Comparison of ENCODE assay signal across 8 cellular contexts in genomic region chr10:93462881-93463280, GRCh38. TPM values are rescaled to one million over a fixed set of nuclear protein-coding genes. Genes with fewer than 3 reads are reported as not detected.
DNase-seq lines count a peak whose midpoint lies in the region; ATAC-seq, FAIRE-seq and TF ChIP-seq lines count a peak whose summit lies in the region.

No MANE protein-coding gene starts in this region.

- no peaks in the 10 kb centered on the region for H3K9me3 ChIP-seq in SK-N-MC (ENCODE audit: low read depth, low read length)
- no peaks in the 10 kb centered on the region for H3K9me3 ChIP-seq in endothelial cell of umbilical vein (replicated peaks; ENCODE audit: control insufficient read depth, insufficient read depth, low read length)

- intact Hi-C loops in endothelial cell of umbilical vein (cut with micrococcal nuclease): loop anchor here (1.0 to 10.0 kb wide), 7 partner anchors 8 to 628 kb away; partner anchors contain the start of gene MYOF

- POLR2A ChIA-PET in endothelial cell of umbilical vein (lab: Charles Lee): interaction anchor here (1.0 to 3.0 kb wide), 7 partner anchors 8 to 26 kb away, joined by 3 to 26 read pairs (median 10); partner anchors contain the start of gene MYOF

- FAIRE-seq in endothelial cell of umbilical vein (lab: Jason Lieb, UNC): peak; percentile 92

- no peaks in the 10 kb centered on the region for H4K20me1 ChIP-seq in endothelial cell of umbilical vein (replicated peaks; ENCODE audit: control insufficient read depth, extremely low read depth, insufficient read depth, low read length)

- peak overlapping the region; percentile 74 for H3K4me3 Mint-ChIP-seq in HFFc6

- H3K36me3 Mint-ChIP-seq in HFFc6 (ENCODE audit: low read depth): peaks cover 50% of the 10 kb centered on the region

- peaks cover 55% of the 10 kb centered on the region for H3K79me2 ChIP-seq in endothelial cell of umbilical vein (ENCODE audit: control insufficient read depth, insufficient read depth, low read length)

- BruUV-seq in endothelial cell of umbilical vein (replicated peaks; lab: Mats Ljungman, UMichigan): no TSS peak

- peak overlapping the region; percentile 36; the same call in 1 of the 2 replicates for H3K27ac ChIP-seq in SK-N-MC
- peak overlapping the region; percentile 89 for H3K27ac ChIP-seq in endothelial cell of umbilical vein (ENCODE audit: insufficient read depth, low read depth, low read length)

- peaks cover 84% of the 10 kb centered on the region for H3K4me1 ChIP-seq in endothelial cell of umbilical vein (ENCODE audit: control insufficient read depth, extremely low read depth, insufficient read depth, low read length)

- H3K27me3 ChIP-seq in endothelial cell of umbilical vein (ENCODE audit: control insufficient read depth in 2 of 2, insufficient read depth in 2 of 2, low read length in 2 of 2): no peaks in the 10 kb centered on the region

- TF ChIP-seq POLR2A in endothelial cell of umbilical vein (IDR thresholded peaks at IDR 0.05; ENCODE audit: low read depth, low read length): peak; percentile 49

- H3K4me2 ChIP-seq in endothelial cell of umbilical vein (ENCODE audit: insufficient read depth, low read length): peak overlapping the region; percentile 44

- H3K36me3 ChIP-seq in SK-N-MC (ENCODE audit: insufficient read depth, low read length) (no peaks in the 10 kb centered on the region), endothelial cell of umbilical vein (ENCODE audit: control insufficient read depth in 2 of 2, extremely low read depth in 1 of 2, insufficient read depth in 2 of 2, low read length in 2 of 2) (peaks cover 4 to 7% of the 10 kb centered on the region in 2 experiments)

- CTCF ChIA-PET in endothelial cell of umbilical vein (lab: Charles Lee): interaction anchor here (1.0 to 6.4 kb wide), 8 partner anchors 9 to 86 kb away, joined by 3 to 76 read pairs (median 9); partner anchors contain the start of gene MYOF

- H3K27me3 Mint-ChIP-seq in HFFc6 (ENCODE audit: insufficient read depth): peaks cover 4% of the 10 kb centered on the region

- H2AFZ ChIP-seq in endothelial cell of umbilical vein (ENCODE audit: low read depth, low read length): no peak overlapping the region

- no peak overlapping the region for H3K9ac ChIP-seq in SK-N-MC (ENCODE audit: insufficient read length)
- no peak overlapping the region for H3K9ac ChIP-seq in endothelial cell of umbilical vein (replicated peaks; ENCODE audit: extremely low read depth, insufficient read depth, low read length)

- H3K4me1 Mint-ChIP-seq in HFFc6 (ENCODE audit: low read depth): peaks cover 94% of the 10 kb centered on the region

- DNase-seq in HFFc6 (peak; percentile 70), SK-N-MC (ENCODE audit: low read depth, low spot score) (no peak), endothelial cell of umbilical vein (ENCODE audit: low read depth, low spot score) (peak; percentile 99), GF-D8 (lab: John Stamatoyannopoulos, UW) (no peak)
- DNase-seq in stimulated activated CD4-positive, alpha-beta T cell treated with anti-CD3 and anti-CD28 coated beads, Interleukin-1b, Interleukin-23, amount 100 ng/mL, for 48 hours: peak; percentile 58
- DNase-seq in effector CD4-positive, alpha-beta T cell: no peak

- H3K9me3 Mint-ChIP-seq in HFFc6: no peaks in the 10 kb centered on the region

- TF ChIP-seq CTCF in HFFc6 (IDR thresholded peaks at IDR 0.05): no peak
- no peak for TF ChIP-seq CTCF in endothelial cell of umbilical vein (IDR thresholded peaks at IDR 0.05; ENCODE audit: extremely low read depth in 1 of 2, insufficient read depth in 1 of 2, low read depth in 1 of 2, low read length in 2 of 2)

- no peak for ATAC-seq in HG03175 (IDR thresholded peaks at IDR 0.05; ENCODE audit: unreplicated experiment)
- no peak for ATAC-seq in GM19452 (IDR thresholded peaks at IDR 0.05; ENCODE audit: unreplicated experiment)

- dilution Hi-C loops in endothelial cell of umbilical vein (cut with MboI; ENCODE audit: extremely low pct_ligation_motif_present, low sequenced_read_pairs): no loop called here

- H3K9me1 ChIP-seq in endothelial cell of umbilical vein (replicated peaks; ENCODE audit: control insufficient read depth, extremely low read depth, insufficient read depth, low read length): no peaks in the 10 kb centered on the region

- peak overlapping the region; percentile 99 for H3K27ac Mint-ChIP-seq in HFFc6

- no peak overlapping the region for H3K4me3 ChIP-seq in SK-N-MC
- no peak overlapping the region for H3K4me3 ChIP-seq in endothelial cell of umbilical vein (replicated peaks in 1 of 3; ENCODE audit: insufficient read depth in 1 of 3, low read depth in 1 of 3, low read length in 3 of 3)

TF ChIP-seq in endothelial cell of umbilical vein, 7 proteins besides CTCF, POLR2A, EP300 and RAD21:
- peak; percentile 11 for TF ChIP-seq MYC (IDR thresholded peaks at IDR 0.05; ENCODE audit: low read depth, low read length)
- TF ChIP-seq GATA2 (IDR thresholded peaks at IDR 0.05; ENCODE audit: insufficient read depth, insufficient read length, low read depth, low read length): peak; percentile 56
- no peak for TF ChIP-seq EZH2 (IDR thresholded peaks at IDR 0.05; ENCODE audit: borderline replicate concordance, low read depth, low read length, severe bottlenecking)
- TF ChIP-seq POLR2AphosphoS5 (IDR thresholded peaks at IDR 0.05; ENCODE audit: insufficient read depth, low read depth, low read length): peak; percentile 92
- no peak for TF ChIP-seq MAX (IDR thresholded peaks at IDR 0.05; ENCODE audit: insufficient read depth, insufficient read length)
- peak; percentile 69 for TF ChIP-seq JUN (IDR thresholded peaks at IDR 0.05; ENCODE audit: borderline replicate concordance, insufficient read depth, insufficient read length, low read depth)
- peak; percentile 89 for TF ChIP-seq FOS (IDR thresholded peaks at IDR 0.05; ENCODE audit: borderline replicate concordance, insufficient read depth, low read length)

RNA-seq across cellular contexts. Expression of gene MYOF, which starts 19.3 kb away (rescaled TPM):
- 100 to 1,000 TPM; 401 to 553 (median 530) TPM for total RNA-seq in HFFc6 (2021; fragmentation: NEBNext Ultra II Directional; extraction: Animal tissue kit (Norgen Biotek cat#: 25700))
- total RNA-seq in endothelial cell of umbilical vein: 342 and 379 TPM in 2 replicates
- 66.6 and 98.4 TPM in 2 replicates for polyA plus RNA-seq in endothelial cell of umbilical vein
- 135 and 154 TPM in 2 replicates for polyA plus RNA-seq in endothelial cell of umbilical vein (2011; cell fraction: cytosol; rRNA removed)
- polyA plus RNA-seq in endothelial cell of umbilical vein (2011; cell fraction: nucleus; rRNA removed): 255 and 311 TPM in 2 replicates
- 238 and 280 TPM in 2 replicates for polyA plus RNA-seq in endothelial cell of umbilical vein (2012)
- 161 and 175 TPM in 2 replicates for polyA minus RNA-seq in endothelial cell of umbilical vein
- 34.8 TPM for polyA minus RNA-seq in endothelial cell of umbilical vein (2011; cell fraction: cytosol; rRNA and poly(A)+ RNA removed)
- 214 and 240 TPM in 2 replicates for polyA minus RNA-seq in endothelial cell of umbilical vein (2011; cell fraction: nucleus; rRNA and poly(A)+ RNA removed)

RNA-seq across cellular contexts. Expression of gene CEP55, which starts 33.5 kb away (rescaled TPM):
- 10 to 100 TPM; 21.6 to 55.3 (median 48.1) TPM for total RNA-seq in HFFc6 (2021; fragmentation: NEBNext Ultra II Directional; extraction: Animal tissue kit (Norgen Biotek cat#: 25700))
- 58.9 and 63.0 TPM in 2 replicates for total RNA-seq in endothelial cell of umbilical vein
- 13.8 and 17.4 TPM in 2 replicates for polyA plus RNA-seq in endothelial cell of umbilical vein
- polyA plus RNA-seq in endothelial cell of umbilical vein (2011; cell fraction: cytosol; rRNA removed): 32.1 and 33.5 TPM in 2 replicates
- polyA plus RNA-seq in endothelial cell of umbilical vein (2011; cell fraction: nucleus; rRNA removed): 17.7 and 25.4 TPM in 2 replicates
- polyA plus RNA-seq in endothelial cell of umbilical vein (2012): 25.8 and 64.9 TPM in 2 replicates
- 11.5 and 13.4 TPM in 2 replicates for polyA minus RNA-seq in endothelial cell of umbilical vein
- polyA minus RNA-seq in endothelial cell of umbilical vein (2011; cell fraction: cytosol; rRNA and poly(A)+ RNA removed): 25.9 TPM
- polyA minus RNA-seq in endothelial cell of umbilical vein (2011; cell fraction: nucleus; rRNA and poly(A)+ RNA removed): 7.3 and 12.3 TPM in 2 replicates

Comparison
In these comparisons a context has a peak if more than half of its experiments do, and no peak if none do; other contexts are left out.
1. DNase-seq: peak in HFFc6 (single experiment), endothelial cell of umbilical vein (single experiment) and stimulated activated CD4-positive, alpha-beta T cell treated with anti-CD3 and anti-CD28 coated beads, Interleukin-1b, Interleukin-23, amount 100 ng/mL, for 48 hours (single experiment); none in SK-N-MC (single experiment), effector CD4-positive, alpha-beta T cell (single experiment) and GF-D8 (single experiment).